ENCODE assay signal across 11 cellular contexts in genomic region chr5:76556511-76557221, GRCh38.
DNase-seq lines count a peak whose midpoint lies in the region; ATAC-seq and TF ChIP-seq lines count a peak whose summit lies in the region.
"Had no signal": no experiment of that assay in that cellular context is flagged by ENCODE, and none has a peak within 500 bp of the region (broad histone marks: within the 10 kb centered on the region; RNA-seq: fewer than 3 reads in every experiment).

No MANE protein-coding gene starts in this region.

- H3K27ac ChIP-seq in MM.1S (ENCODE audit: low read length) (no peak overlapping the region), A673 (ENCODE audit: low read depth, low read length, poor library complexity, severe bottlenecking) (no peak overlapping the region)
- H3K27ac ChIP-seq: gastrocnemius medialis, KMS-11 had no signal

- DNase-seq in GM06990 (ENCODE audit: extremely low read depth, insufficient read length) (peak; percentile 61), GM19238 (ENCODE audit: insufficient read length, low spot score) (peak; percentile 46), MM.1S (no peak), A673 (ENCODE audit: low spot score) (no peak), HFFc6 (no peak), foreskin fibroblast (no peak)
- no peak for DNase-seq in activated CD4-positive, alpha-beta memory T cell treated with anti-CD3 and anti-CD28 coated beads, Interleukin-2, amount 10 ng/mL, durations not matched to agents 7 days and 5 days
- DNase-seq: DND-41, gastrocnemius medialis had no signal

- H3K79me2 ChIP-seq in MM.1S (ENCODE audit: low read length) = peaks cover 54% of the 10 kb centered on the region

- no peak overlapping the region for H3K4me3 Mint-ChIP-seq in activated CD4-positive, alpha-beta memory T cell treated with anti-CD3 and anti-CD28 coated beads, Interleukin-2, amount 10 ng/mL, durations not matched to agents 7 days and 5 days
- H3K4me3 Mint-ChIP-seq in HFFc6 = no peak overlapping the region

- H3K9me3 ChIP-seq in MM.1S (replicated peaks; ENCODE audit: insufficient read depth, low read length) (no peaks in the 10 kb centered on the region), A673 (ENCODE audit: low read depth, low read length, poor library complexity, severe bottlenecking) (no peaks in the 10 kb centered on the region)
- H3K9me3 ChIP-seq: gastrocnemius medialis had no signal

- H3K27ac Mint-ChIP-seq in activated CD4-positive, alpha-beta memory T cell treated with anti-CD3 and anti-CD28 coated beads, Interleukin-2, amount 10 ng/mL, durations not matched to agents 7 days and 5 days = peak overlapping the region; percentile 57
- no peak overlapping the region for H3K27ac Mint-ChIP-seq in HFFc6

- intact Hi-C loops in A673 (cut with micrococcal nuclease; ENCODE audit: unreplicated experiment) = no loop called here

- H4K20me1 ChIP-seq in MM.1S (ENCODE audit: insufficient read depth, low read length) = no peaks in the 10 kb centered on the region

- H3F3A ChIP-seq in MM.1S (ENCODE audit: insufficient read depth, low read length) = no peaks in the 10 kb centered on the region

- POLR2A ChIA-PET in activated CD4-positive, alpha-beta memory T cell treated with anti-CD3 and anti-CD28 coated beads, Interleukin-2, amount 10 ng/mL, durations not matched to agents 7 days and 5 days (lab: Charles Lee) = interaction anchor here (0.7 to 1.3 kb wide), 3 partner anchors 9 to 113 kb away, joined by 3 to 4 read pairs (median 3); no protein-coding TSS in a partner anchor
- POLR2A ChIA-PET in A673 (lab: Charles Lee; ENCODE audit: low non-redundant PET) = no interaction called here

- no peak overlapping the region for H2AFZ ChIP-seq in MM.1S (ENCODE audit: low read length)

- H3K9me3 Mint-ChIP-seq in activated CD4-positive, alpha-beta memory T cell treated with anti-CD3 and anti-CD28 coated beads, Interleukin-2, amount 10 ng/mL, durations not matched to agents 7 days and 5 days = no peaks in the 10 kb centered on the region
- H3K9me3 Mint-ChIP-seq in HFFc6 = no peaks in the 10 kb centered on the region

- no peaks in the 10 kb centered on the region for H3K27me3 Mint-ChIP-seq in activated CD4-positive, alpha-beta memory T cell treated with anti-CD3 and anti-CD28 coated beads, Interleukin-2, amount 10 ng/mL, durations not matched to agents 7 days and 5 days
- peaks cover 14% of the 10 kb centered on the region for H3K27me3 Mint-ChIP-seq in HFFc6 (ENCODE audit: insufficient read depth)

- no peaks in the 10 kb centered on the region for H3K9me2 ChIP-seq in MM.1S (replicated peaks; ENCODE audit: insufficient read depth, low read length)

- no peak overlapping the region for H3K4me2 ChIP-seq in MM.1S (ENCODE audit: low read depth, low read length)
- H3K4me2 ChIP-seq: KMS-11 had no signal

- H3K4me3 ChIP-seq in GM06990 (replicated peaks; ENCODE audit: low read depth, low read length) = no peak overlapping the region
- no peak overlapping the region for H3K4me3 ChIP-seq in MM.1S (ENCODE audit: low read length)
- no peak overlapping the region for H3K4me3 ChIP-seq in A673 (ENCODE audit: low read depth, low read length, poor library complexity, severe bottlenecking)
- H3K4me3 ChIP-seq in foreskin fibroblast (ENCODE audit: low read depth in 1 of 2, low read length in 2 of 2) = no peak overlapping the region
- H3K4me3 ChIP-seq: gastrocnemius medialis had no signal

- peak; percentile 97 for ATAC-seq in HG02938 (IDR thresholded peaks at IDR 0.05; ENCODE audit: unreplicated experiment)
- ATAC-seq: gastrocnemius medialis had no signal

- peaks cover 45% of the 10 kb centered on the region for H3K36me3 Mint-ChIP-seq in activated CD4-positive, alpha-beta memory T cell treated with anti-CD3 and anti-CD28 coated beads, Interleukin-2, amount 10 ng/mL, durations not matched to agents 7 days and 5 days (ENCODE audit: low read depth)
- H3K36me3 Mint-ChIP-seq in HFFc6 (ENCODE audit: low read depth) = no peaks in the 10 kb centered on the region

- H3K9ac ChIP-seq in MM.1S (ENCODE audit: low read length) = no peak overlapping the region
- H3K9ac ChIP-seq: KMS-11 had no signal

- H3K27me3 ChIP-seq in GM06990 (replicated peaks; ENCODE audit: control insufficient read depth, insufficient read depth, low read length) = no peaks in the 10 kb centered on the region
- H3K27me3 ChIP-seq in MM.1S (replicated peaks; ENCODE audit: insufficient read depth, low read length) = no peaks in the 10 kb centered on the region
- no peaks in the 10 kb centered on the region for H3K27me3 ChIP-seq in A673 (replicated peaks; ENCODE audit: insufficient read depth, low read depth, low read length, poor library complexity)
- H3K27me3 ChIP-seq: gastrocnemius medialis had no signal

- H3K4me1 ChIP-seq in MM.1S (ENCODE audit: low read length) = no peaks in the 10 kb centered on the region
- peaks cover 4% of the 10 kb centered on the region for H3K4me1 ChIP-seq in A673 (ENCODE audit: insufficient read depth, low read length, poor library complexity, severe bottlenecking)
- H3K4me1 ChIP-seq: gastrocnemius medialis had no signal

- H3K36me3 ChIP-seq in GM06990 (ENCODE audit: control insufficient read depth, insufficient read depth, low read length) (no peaks in the 10 kb centered on the region), MM.1S (replicated peaks; ENCODE audit: insufficient read depth, low read length) (no peaks in the 10 kb centered on the region), A673 (ENCODE audit: insufficient read depth, low read length, poor library complexity, severe bottlenecking) (no peaks in the 10 kb centered on the region)
- H3K36me3 ChIP-seq: gastrocnemius medialis had no signal

- BruUV-seq in A673 (replicated peaks; lab: Mats Ljungman, UMichigan) = no TSS peak

- CTCF ChIA-PET in activated CD4-positive, alpha-beta memory T cell treated with anti-CD3 and anti-CD28 coated beads, Interleukin-2, amount 10 ng/mL, durations not matched to agents 7 days and 5 days (lab: Charles Lee) = no interaction called here
- CTCF ChIA-PET in A673 (lab: Charles Lee) = no interaction called here

- TF ChIP-seq CTCF in GM06990 (IDR thresholded peaks at IDR 0.05; ENCODE audit: insufficient read depth, low read length, poor library complexity, severe bottlenecking) = no peak
- TF ChIP-seq CTCF in MM.1S (IDR thresholded peaks at IDR 0.05; ENCODE audit: low read length) = no peak
- TF ChIP-seq CTCF in A673 (conservative IDR thresholded peaks at IDR 0.05; ENCODE audit: low read depth, low read length) = no peak
- TF ChIP-seq CTCF in HFFc6 (IDR thresholded peaks at IDR 0.05) = no peak
- TF ChIP-seq CTCF in foreskin fibroblast (IDR thresholded peaks at IDR 0.05; ENCODE audit: low read depth, low read length) = no peak

- H3K4me1 Mint-ChIP-seq in activated CD4-positive, alpha-beta memory T cell treated with anti-CD3 and anti-CD28 coated beads, Interleukin-2, amount 10 ng/mL, durations not matched to agents 7 days and 5 days = peaks cover 43% of the 10 kb centered on the region
- no peaks in the 10 kb centered on the region for H3K4me1 Mint-ChIP-seq in HFFc6 (ENCODE audit: low read depth)

Comparison
In these comparisons a context has a peak if more than half of its experiments do, and no peak if none do; other contexts are left out.
1. DNase-seq: peak in GM06990 (single experiment) and GM19238 (single experiment); none in activated CD4-positive, alpha-beta memory T cell treated with anti-CD3 and anti-CD28 coated beads, Interleukin-2, amount 10 ng/mL, durations not matched to agents 7 days and 5 days (single experiment), MM.1S (single experiment), A673 (single experiment), HFFc6 (single experiment) and foreskin fibroblast (0 of 2).